In genomic region chr7:99372275-99373085, GRCh38 we compare ENCODE assay signal across 1 cellular context.
A peak's percentile ranks its signal among the peaks of the same experiment; 100 is the strongest.
TF ChIP-seq lines count a peak whose summit lies in the region.

No MANE protein-coding gene starts in this region.

TF ChIP-seq in HepG2, 621 proteins besides CTCF, POLR2A, EP300 and RAD21 (continued from another document and continues in another):
- TF ChIP-seq AGO2 (optimal IDR thresholded peaks at IDR 0.05; ENCODE audit: low read depth, low read length) (no peak), ATAD3A (CRISPR knock-in tag; IDR thresholded peaks at IDR 0.05) (no peak), ZMYM4 (CRISPR knock-in tag; IDR thresholded peaks at IDR 0.05) (peak; percentile 37), ELF1 (CRISPR knock-in tag; IDR thresholded peaks at IDR 0.05) (peak; percentile 99), ZNF770 (CRISPR knock-in tag; IDR thresholded peaks at IDR 0.05) (no peak), ZKSCAN8 (CRISPR knock-in tag; IDR thresholded peaks at IDR 0.05; ENCODE audit: borderline replicate concordance) (peak; percentile 60; the same call in 1 of the 2 replicates), ZNF589 (CRISPR knock-in tag; conservative IDR thresholded peaks at IDR 0.05) (peak; percentile 47; the same call in 1 of the 2 replicates), ZNF607 (CRISPR knock-in tag; IDR thresholded peaks at IDR 0.05; ENCODE audit: borderline replicate concordance) (no peak), HNRNPL (IDR thresholded peaks at IDR 0.05; ENCODE audit: low read depth, low read length) (no peak), ZNF841 (CRISPR knock-in tag; IDR thresholded peaks at IDR 0.05; ENCODE audit: borderline replicate concordance) (no peak), SSRP1 (CRISPR knock-in tag; IDR thresholded peaks at IDR 0.05) (0 out of 2 replicates have a peak, but pooled peaks have one; percentile 4), FOSL2 (CRISPR knock-in tag; IDR thresholded peaks at IDR 0.05) (peak; percentile 45), ZNF329 (CRISPR knock-in tag; IDR thresholded peaks at IDR 0.05; ENCODE audit: low read depth) (no peak), HNF4A (CRISPR knock-in tag; IDR thresholded peaks at IDR 0.05) (peak; percentile 90), MZF1 (CRISPR knock-in tag; IDR thresholded peaks at IDR 0.05; ENCODE audit: borderline replicate concordance) (0 out of 2 replicates have a peak, but pooled peaks have one; percentile 55), PHF20 (CRISPR knock-in tag; IDR thresholded peaks at IDR 0.05) (peak; percentile 78), ETS1 (CRISPR knock-in tag; IDR thresholded peaks at IDR 0.05) (no peak), ZNF788 (CRISPR knock-in tag; IDR thresholded peaks at IDR 0.05; ENCODE audit: borderline replicate concordance) (peak; percentile 76; the same call in 1 of the 2 replicates), PAXIP1 (CRISPR knock-in tag; conservative IDR thresholded peaks at IDR 0.05) (peak; percentile 84), ZNF850 (CRISPR knock-in tag; conservative IDR thresholded peaks at IDR 0.05) (no peak), NFIB (CRISPR knock-in tag; IDR thresholded peaks at IDR 0.05; ENCODE audit: borderline replicate concordance) (no peak), ZNF83 (CRISPR knock-in tag; IDR thresholded peaks at IDR 0.05; ENCODE audit: borderline replicate concordance) (no peak), GABPB1 (CRISPR knock-in tag; IDR thresholded peaks at IDR 0.05) (0 out of 2 replicates have a peak, but pooled peaks have one; percentile 4), ZNF672 (CRISPR knock-in tag; IDR thresholded peaks at IDR 0.05) (no peak), THYN1 (CRISPR knock-in tag; IDR thresholded peaks at IDR 0.05; ENCODE audit: borderline replicate concordance, low read depth) (no peak), ZBTB10 (CRISPR knock-in tag; IDR thresholded peaks at IDR 0.05; ENCODE audit: borderline replicate concordance) (no peak), HDAC6 (IDR thresholded peaks at IDR 0.05; ENCODE audit: low read depth, low read length) (no peak), ZNF614 (CRISPR knock-in tag; IDR thresholded peaks at IDR 0.05; ENCODE audit: borderline replicate concordance) (peak; percentile 85), UBTF (CRISPR knock-in tag; IDR thresholded peaks at IDR 0.05) (peak; percentile 49), ZFX (CRISPR knock-in tag; IDR thresholded peaks at IDR 0.05; ENCODE audit: low read depth) (no peak), PTBP1 (IDR thresholded peaks at IDR 0.05; ENCODE audit: low read depth, low read length, poor library complexity, severe bottlenecking) (no peak)
- TF ChIP-seq, protein P1, sequence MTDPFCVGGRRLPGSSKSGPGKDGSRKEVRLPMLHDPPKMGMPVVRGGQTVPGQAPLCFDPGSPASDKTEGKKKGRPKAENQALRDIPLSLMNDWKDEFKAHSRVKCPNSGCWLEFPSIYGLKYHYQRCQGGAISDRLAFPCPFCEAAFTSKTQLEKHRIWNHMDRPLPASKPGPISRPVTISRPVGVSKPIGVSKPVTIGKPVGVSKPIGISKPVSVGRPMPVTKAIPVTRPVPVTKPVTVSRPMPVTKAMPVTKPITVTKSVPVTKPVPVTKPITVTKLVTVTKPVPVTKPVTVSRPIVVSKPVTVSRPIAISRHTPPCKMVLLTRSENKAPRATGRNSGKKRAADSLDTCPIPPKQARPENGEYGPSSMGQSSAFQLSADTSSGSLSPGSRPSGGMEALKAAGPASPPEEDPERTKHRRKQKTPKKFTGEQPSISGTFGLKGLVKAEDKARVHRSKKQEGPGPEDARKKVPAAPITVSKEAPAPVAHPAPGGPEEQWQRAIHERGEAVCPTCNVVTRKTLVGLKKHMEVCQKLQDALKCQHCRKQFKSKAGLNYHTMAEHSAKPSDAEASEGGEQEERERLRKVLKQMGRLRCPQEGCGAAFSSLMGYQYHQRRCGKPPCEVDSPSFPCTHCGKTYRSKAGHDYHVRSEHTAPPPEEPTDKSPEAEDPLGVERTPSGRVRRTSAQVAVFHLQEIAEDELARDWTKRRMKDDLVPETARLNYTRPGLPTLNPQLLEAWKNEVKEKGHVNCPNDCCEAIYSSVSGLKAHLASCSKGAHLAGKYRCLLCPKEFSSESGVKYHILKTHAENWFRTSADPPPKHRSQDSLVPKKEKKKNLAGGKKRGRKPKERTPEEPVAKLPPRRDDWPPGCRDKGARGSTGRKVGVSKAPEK (CRISPR knock-in tag; IDR thresholded peaks at IDR 0.05; ENCODE audit: borderline replicate concordance): no peak
- TF ChIP-seq, protein P2, sequence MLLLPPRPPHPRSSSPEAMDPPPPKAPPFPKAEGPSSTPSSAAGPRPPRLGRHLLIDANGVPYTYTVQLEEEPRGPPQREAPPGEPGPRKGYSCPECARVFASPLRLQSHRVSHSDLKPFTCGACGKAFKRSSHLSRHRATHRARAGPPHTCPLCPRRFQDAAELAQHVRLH (CRISPR knock-in tag; IDR thresholded peaks at IDR 0.05; ENCODE audit: borderline replicate concordance, low read depth): no peak
- TF ChIP-seq, protein P3, sequence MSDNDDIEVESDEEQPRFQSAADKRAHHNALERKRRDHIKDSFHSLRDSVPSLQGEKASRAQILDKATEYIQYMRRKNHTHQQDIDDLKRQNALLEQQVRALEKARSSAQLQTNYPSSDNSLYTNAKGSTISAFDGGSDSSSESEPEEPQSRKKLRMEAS (IDR thresholded peaks at IDR 0.05): no peak
- TF ChIP-seq, protein P4, sequence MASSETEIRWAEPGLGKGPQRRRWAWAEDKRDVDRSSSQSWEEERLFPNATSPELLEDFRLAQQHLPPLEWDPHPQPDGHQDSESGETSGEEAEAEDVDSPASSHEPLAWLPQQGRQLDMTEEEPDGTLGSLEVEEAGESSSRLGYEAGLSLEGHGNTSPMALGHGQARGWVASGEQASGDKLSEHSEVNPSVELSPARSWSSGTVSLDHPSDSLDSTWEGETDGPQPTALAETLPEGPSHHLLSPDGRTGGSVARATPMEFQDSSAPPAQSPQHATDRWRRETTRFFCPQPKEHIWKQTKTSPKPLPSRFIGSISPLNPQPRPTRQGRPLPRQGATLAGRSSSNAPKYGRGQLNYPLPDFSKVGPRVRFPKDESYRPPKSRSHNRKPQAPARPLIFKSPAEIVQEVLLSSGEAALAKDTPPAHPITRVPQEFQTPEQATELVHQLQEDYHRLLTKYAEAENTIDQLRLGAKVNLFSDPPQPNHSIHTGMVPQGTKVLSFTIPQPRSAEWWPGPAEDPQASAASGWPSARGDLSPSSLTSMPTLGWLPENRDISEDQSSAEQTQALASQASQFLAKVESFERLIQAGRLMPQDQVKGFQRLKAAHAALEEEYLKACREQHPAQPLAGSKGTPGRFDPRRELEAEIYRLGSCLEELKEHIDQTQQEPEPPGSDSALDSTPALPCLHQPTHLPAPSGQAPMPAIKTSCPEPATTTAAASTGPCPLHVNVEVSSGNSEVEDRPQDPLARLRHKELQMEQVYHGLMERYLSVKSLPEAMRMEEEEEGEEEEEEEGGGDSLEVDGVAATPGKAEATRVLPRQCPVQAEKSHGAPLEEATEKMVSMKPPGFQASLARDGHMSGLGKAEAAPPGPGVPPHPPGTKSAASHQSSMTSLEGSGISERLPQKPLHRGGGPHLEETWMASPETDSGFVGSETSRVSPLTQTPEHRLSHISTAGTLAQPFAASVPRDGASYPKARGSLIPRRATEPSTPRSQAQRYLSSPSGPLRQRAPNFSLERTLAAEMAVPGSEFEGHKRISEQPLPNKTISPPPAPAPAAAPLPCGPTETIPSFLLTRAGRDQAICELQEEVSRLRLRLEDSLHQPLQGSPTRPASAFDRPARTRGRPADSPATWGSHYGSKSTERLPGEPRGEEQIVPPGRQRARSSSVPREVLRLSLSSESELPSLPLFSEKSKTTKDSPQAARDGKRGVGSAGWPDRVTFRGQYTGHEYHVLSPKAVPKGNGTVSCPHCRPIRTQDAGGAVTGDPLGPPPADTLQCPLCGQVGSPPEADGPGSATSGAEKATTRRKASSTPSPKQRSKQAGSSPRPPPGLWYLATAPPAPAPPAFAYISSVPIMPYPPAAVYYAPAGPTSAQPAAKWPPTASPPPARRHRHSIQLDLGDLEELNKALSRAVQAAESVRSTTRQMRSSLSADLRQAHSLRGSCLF (CRISPR knock-in tag; IDR thresholded peaks at IDR 0.05; ENCODE audit: borderline replicate concordance): no peak
- TF ChIP-seq, protein P5, sequence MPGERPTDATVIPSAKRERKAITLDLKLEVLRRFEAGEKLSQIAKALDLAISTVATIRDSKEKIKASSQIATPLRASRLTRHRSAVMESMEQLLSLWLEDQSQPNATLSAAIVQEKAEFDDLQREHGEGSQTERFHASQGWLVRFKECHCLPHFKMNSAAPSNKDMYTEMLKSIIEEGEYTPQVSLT (CRISPR knock-in tag; IDR thresholded peaks at IDR 0.05; ENCODE audit: borderline replicate concordance, low read depth): no peak
